9 cellular contexts compared by ENCODE assay signal in the genomic region with DNA sequence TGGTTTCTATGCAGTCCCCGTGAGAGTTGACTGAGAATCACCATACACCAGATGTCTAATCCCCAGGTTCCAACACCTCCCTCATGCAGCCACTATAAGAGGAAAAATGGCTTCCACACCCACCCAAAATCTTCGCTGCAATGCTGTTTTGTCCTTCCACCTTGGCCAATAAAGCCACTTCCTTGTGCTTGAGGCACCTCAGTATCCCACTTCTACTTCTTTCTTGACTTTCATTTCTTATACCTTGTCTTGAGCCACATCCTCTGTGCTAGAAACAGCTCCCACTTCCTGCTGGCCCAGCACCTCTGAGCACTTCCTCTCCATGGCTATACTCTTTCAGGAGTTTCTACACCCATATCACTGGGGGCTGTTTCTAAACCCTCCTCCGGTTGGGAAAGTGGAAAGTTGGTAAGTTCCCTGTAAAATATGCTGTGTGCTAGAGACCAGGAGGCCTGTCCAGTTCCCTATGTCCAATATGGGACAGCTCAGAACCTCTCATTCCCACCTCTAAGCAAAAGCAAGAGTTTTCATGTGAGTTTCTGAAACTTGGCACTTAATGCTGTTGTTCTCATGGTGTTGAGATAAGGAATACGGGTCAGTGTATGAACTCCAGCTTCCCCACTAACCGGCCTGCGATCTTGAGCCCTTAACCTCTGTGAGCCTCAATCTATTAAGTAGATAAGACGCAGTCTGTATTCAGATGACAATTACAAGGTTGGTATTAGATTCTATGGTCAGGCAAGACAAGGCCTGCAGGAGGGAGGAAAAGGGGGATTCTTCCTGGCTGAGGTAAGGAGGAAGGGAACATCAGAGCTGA.
A peak's percentile ranks its signal among the peaks of the same experiment; 100 is the strongest.
DNase-seq lines count a peak whose midpoint lies in the region; ATAC-seq and TF ChIP-seq lines count a peak whose summit lies in the region.
"Had no signal": no experiment of that assay in that cellular context is flagged by ENCODE, and none has a peak within 500 bp of the region (broad histone marks: within the 10 kb centered on the region; RNA-seq: fewer than 3 reads in every experiment).

No MANE protein-coding gene starts in this region.

- no peak for TF ChIP-seq CTCF in DOHH2 (IDR thresholded peaks at IDR 0.05; ENCODE audit: low read depth, low read length, poor library complexity, severe bottlenecking)
- TF ChIP-seq CTCF in HL-60 (IDR thresholded peaks at IDR 0.05; ENCODE audit: insufficient read depth, low read length), result no peak

- H3K27ac ChIP-seq in DOHH2 (ENCODE audit: low read depth, low read length) (peak overlapping the region; percentile 26), HL-60 (replicated peaks) (peak overlapping the region; percentile 78)

- POLR2A ChIA-PET in HEK293T (lab: Yijun Ruan, JAX), result no interaction called here

- H3K4me2 ChIP-seq in DOHH2 (ENCODE audit: low read length), result peak overlapping the region; percentile 66

- H3K9me2 ChIP-seq in DOHH2 (replicated peaks; ENCODE audit: control insufficient read depth, low read length), result no peaks in the 10 kb centered on the region

- no peaks in the 10 kb centered on the region for H3K27me3 ChIP-seq in DOHH2 (ENCODE audit: control insufficient read depth, low read length)
- no peaks in the 10 kb centered on the region for H3K27me3 ChIP-seq in HL-60 (ENCODE audit: insufficient read depth, poor library complexity, severe bottlenecking)

- no peaks in the 10 kb centered on the region for H3K9me3 ChIP-seq in DOHH2 (ENCODE audit: control insufficient read depth, insufficient read depth, low read length)

- peaks cover 4% of the 10 kb centered on the region; the same call in 1 of the 2 replicates for H3K36me3 ChIP-seq in DOHH2 (ENCODE audit: control insufficient read depth, low read length)

- DNase-seq in HL-60 (ENCODE audit: low read depth in 1 of 2, low spot score in 1 of 2) (peak; percentile 35 to 90), anterior cingulate cortex (lab: John Stamatoyannopoulos, UW) (no peak), HEK293T (ENCODE audit: extremely low spot score) (no peak), ACHN (no peak)
- DNase-seq in central memory CD4-positive, alpha-beta T cell, result peak; percentile 15
- DNase-seq: NCI-H1105 had no signal

- in situ Hi-C loops in ACHN (cut with HindIII; ENCODE audit: low pct_ligation_motif_present, low pct_unique_long_range_greater_than_20kb, low sequenced_read_pairs), result no loop called here

- CTCF ChIA-PET in HEK293T (lab: Yijun Ruan, JAX), result no interaction called here

- H3F3A ChIP-seq in DOHH2 (ENCODE audit: control insufficient read depth, insufficient read depth), result peaks cover 12% of the 10 kb centered on the region

- H3K4me1 ChIP-seq in DOHH2 (ENCODE audit: control insufficient read depth, low read length), result peaks cover 62% of the 10 kb centered on the region

- H4K20me1 ChIP-seq in DOHH2 (ENCODE audit: control insufficient read depth, insufficient read depth, low read depth, low read length), result no peaks in the 10 kb centered on the region

- no peaks in the 10 kb centered on the region for H3K79me2 ChIP-seq in DOHH2 (ENCODE audit: control insufficient read depth, low read length)

- ATAC-seq in GM21423 (IDR thresholded peaks at IDR 0.05; ENCODE audit: unreplicated experiment), result peak; percentile 50
- no peak for ATAC-seq in GM18861 (IDR thresholded peaks at IDR 0.05; ENCODE audit: unreplicated experiment)

- H3K4me3 ChIP-seq in DOHH2 (ENCODE audit: low read length) (peak overlapping the region; percentile 56), HL-60 (replicated peaks; ENCODE audit: insufficient read depth, low read length) (no peak overlapping the region)

TF ChIP-seq in HEK293T, 16 proteins besides CTCF, POLR2A, EP300 and RAD21:
- TF ChIP-seq TARDBP (IDR thresholded peaks at IDR 0.05), result no peak
- no peak for TF ChIP-seq HDGF (IDR thresholded peaks at IDR 0.05; ENCODE audit: borderline replicate concordance)
- TF ChIP-seq SP1 (IDR thresholded peaks at IDR 0.05), result no peak
- TF ChIP-seq L3MBTL2 (conservative IDR thresholded peaks at IDR 0.05), result no peak
- TF ChIP-seq ELF4 (IDR thresholded peaks at IDR 0.05), result no peak
- TF ChIP-seq ARNT (IDR thresholded peaks at IDR 0.05), result no peak
- TF ChIP-seq BHLHE40 (IDR thresholded peaks at IDR 0.05; ENCODE audit: borderline replicate concordance), result no peak
- TF ChIP-seq, protein P1, sequence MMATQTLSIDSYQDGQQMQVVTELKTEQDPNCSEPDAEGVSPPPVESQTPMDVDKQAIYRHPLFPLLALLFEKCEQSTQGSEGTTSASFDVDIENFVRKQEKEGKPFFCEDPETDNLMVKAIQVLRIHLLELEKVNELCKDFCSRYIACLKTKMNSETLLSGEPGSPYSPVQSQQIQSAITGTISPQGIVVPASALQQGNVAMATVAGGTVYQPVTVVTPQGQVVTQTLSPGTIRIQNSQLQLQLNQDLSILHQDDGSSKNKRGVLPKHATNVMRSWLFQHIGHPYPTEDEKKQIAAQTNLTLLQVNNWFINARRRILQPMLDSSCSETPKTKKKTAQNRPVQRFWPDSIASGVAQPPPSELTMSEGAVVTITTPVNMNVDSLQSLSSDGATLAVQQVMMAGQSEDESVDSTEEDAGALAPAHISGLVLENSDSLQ (IDR thresholded peaks at IDR 0.05), result no peak
- no peak for TF ChIP-seq NFRKB (IDR thresholded peaks at IDR 0.05)
- no peak for TF ChIP-seq SUZ12 (IDR thresholded peaks at IDR 0.05)
- TF ChIP-seq FOXA1 (IDR thresholded peaks at IDR 0.05), result no peak
- no peak for TF ChIP-seq CTBP1 (IDR thresholded peaks at IDR 0.05; ENCODE audit: borderline replicate concordance)
- no peak for TF ChIP-seq ZNF384 (IDR thresholded peaks at IDR 0.05)
- no peak for TF ChIP-seq FOXM1 (IDR thresholded peaks at IDR 0.05; ENCODE audit: borderline replicate concordance)
- TF ChIP-seq FOXK2 (IDR thresholded peaks at IDR 0.05), result no peak
- TF ChIP-seq LEF1 (IDR thresholded peaks at IDR 0.05; ENCODE audit: borderline replicate concordance), result no peak

Comparison
In these comparisons a context has a peak if more than half of its experiments do, and no peak if none do; other contexts are left out.
1. DNase-seq: peak in HL-60 (2 of 2) and central memory CD4-positive, alpha-beta T cell (single experiment); none in anterior cingulate cortex (0 of 58), HEK293T (single experiment) and ACHN (single experiment).